In genomic region chr10:119020627-119020946, GRCh38 we compare ENCODE assay signal across 13 cellular contexts. TPM values are rescaled to one million over a fixed set of nuclear protein-coding genes. Genes with fewer than 3 reads are reported as not detected.
DNase-seq lines count a peak whose midpoint lies in the region; ATAC-seq lines count a peak whose summit lies in the region.
"Had no signal": no experiment of that assay in that cellular context is flagged by ENCODE, and none has a peak within 500 bp of the region (broad histone marks: within the 10 kb centered on the region; RNA-seq: fewer than 3 reads in every experiment).

No MANE protein-coding gene starts in this region.

- H3K4me1 Mint-ChIP-seq in activated CD8-positive, alpha-beta memory T cell treated with anti-CD3 and anti-CD28 coated beads, Interleukin-2, amount 10 ng/mL, durations not matched to agents 7 days and 5 days: no peaks in the 10 kb centered on the region

- no peak overlapping the region for H3K4me3 Mint-ChIP-seq in activated CD8-positive, alpha-beta memory T cell treated with anti-CD3 and anti-CD28 coated beads, Interleukin-2, amount 10 ng/mL, durations not matched to agents 7 days and 5 days
- H3K4me3 Mint-ChIP-seq: CD4-positive, alpha-beta memory T cell had no signal

- peaks cover 12% of the 10 kb centered on the region for H3K27me3 Mint-ChIP-seq in activated CD8-positive, alpha-beta memory T cell treated with anti-CD3 and anti-CD28 coated beads, Interleukin-2, amount 10 ng/mL, durations not matched to agents 7 days and 5 days

- CTCF ChIA-PET in activated CD8-positive, alpha-beta memory T cell treated with anti-CD3 and anti-CD28 coated beads, Interleukin-2, amount 10 ng/mL, durations not matched to agents 7 days and 5 days (lab: Charles Lee): interaction anchor here (0.6 kb wide), 1 partner anchor 191 kb away, joined by 3 read pairs; no protein-coding TSS in a partner anchor

- no peak overlapping the region for H3K27ac Mint-ChIP-seq in activated CD8-positive, alpha-beta memory T cell treated with anti-CD3 and anti-CD28 coated beads, Interleukin-2, amount 10 ng/mL, durations not matched to agents 7 days and 5 days

- H3K9me3 Mint-ChIP-seq in activated CD8-positive, alpha-beta memory T cell treated with anti-CD3 and anti-CD28 coated beads, Interleukin-2, amount 10 ng/mL, durations not matched to agents 7 days and 5 days (ENCODE audit: low read depth): no peaks in the 10 kb centered on the region

- no peak for ATAC-seq in activated CD8-positive, alpha-beta memory T cell treated with anti-CD3 and anti-CD28 coated beads, Interleukin-2, amount 10 ng/mL, durations not matched to agents 7 days and 5 days
- no peak for ATAC-seq in HG03097 (IDR thresholded peaks at IDR 0.05; ENCODE audit: low FRiP score, unreplicated experiment)
- ATAC-seq in GM21390 (IDR thresholded peaks at IDR 0.05; ENCODE audit: unreplicated experiment): no peak

- DNase-seq in stimulated activated CD4-positive, alpha-beta T cell treated with anti-CD3 and anti-CD28 coated beads, Interleukin-15, amount 100 ng/mL, for 24 hours: peak; percentile 46
- no peak for DNase-seq in stimulated activated CD4-positive, alpha-beta T cell treated with anti-CD3 and anti-CD28 coated beads, Interleukin-2, amount 100 ng/mL, for 48 hours
- peak; percentile 39 for DNase-seq in activated CD8-positive, alpha-beta memory T cell treated with anti-CD3 and anti-CD28 coated beads, Interleukin-2, amount 10 ng/mL, durations not matched to agents 7 days and 5 days
- DNase-seq in kidney glomerular epithelial cell (lab: John Stamatoyannopoulos, UW) (peak; percentile 7), ureter (ENCODE audit: low spot score) (peak; percentile 37), NCI-H2107 treated with DMSO at 0.1 percent for 48 hours (lab: John Stamatoyannopoulos, UW; ENCODE audit: unreplicated experiment) (no peak)
- DNase-seq: CD4-positive, alpha-beta memory T cell; hypothalamus; midbrain; SIG-M5 had no signal

- no peaks in the 10 kb centered on the region for H3K36me3 Mint-ChIP-seq in activated CD8-positive, alpha-beta memory T cell treated with anti-CD3 and anti-CD28 coated beads, Interleukin-2, amount 10 ng/mL, durations not matched to agents 7 days and 5 days
- H3K36me3 Mint-ChIP-seq: CD4-positive, alpha-beta memory T cell had no signal

RNA-seq across cellular contexts. Expression of gene NANOS1, which starts 8.9 kb away (rescaled TPM):
- total RNA-seq in activated CD8-positive, alpha-beta memory T cell treated with anti-CD3 and anti-CD28 coated beads, Interleukin-2, amount 10 ng/mL, durations not matched to agents 7 days and 5 days: under 1 TPM; 0.23 to 0.28 TPM
- total RNA-seq in ureter: 0.52 TPM
- total RNA-seq: vagina had no signal

Comparison
In these comparisons a context has a peak if more than half of its experiments do, and no peak if none do; other contexts are left out.
1. DNase-seq: peak in stimulated activated CD4-positive, alpha-beta T cell treated with anti-CD3 and anti-CD28 coated beads, Interleukin-15, amount 100 ng/mL, for 24 hours (single experiment), activated CD8-positive, alpha-beta memory T cell treated with anti-CD3 and anti-CD28 coated beads, Interleukin-2, amount 10 ng/mL, durations not matched to agents 7 days and 5 days (single experiment), kidney glomerular epithelial cell (single experiment) and ureter (single experiment); none in stimulated activated CD4-positive, alpha-beta T cell treated with anti-CD3 and anti-CD28 coated beads, Interleukin-2, amount 100 ng/mL, for 48 hours (0 of 2) and NCI-H2107 treated with DMSO at 0.1 percent for 48 hours (single experiment).